In genomic region chr3:94593531-94594150, GRCh38 we compare ENCODE assay signal across 19 cellular contexts.
"Had no signal": no experiment of that assay in that cellular context is flagged by ENCODE, and none has a peak within 500 bp of the region (broad histone marks: within the 10 kb centered on the region; RNA-seq: fewer than 3 reads in every experiment).

No MANE protein-coding gene starts in this region.

- H3K27ac ChIP-seq: colonic mucosa, esophagus squamous epithelium, lower lobe of right lung, neutrophil, parathyroid adenoma, right lobe of liver, thoracic aorta, tibial nerve, upper lobe of right lung, uterus had no signal

- H3K9me3 ChIP-seq: colonic mucosa, esophagus squamous epithelium, neutrophil, right lobe of liver, thoracic aorta, tibial nerve, upper lobe of right lung, uterus had no signal

- H3K4me3 ChIP-seq: colonic mucosa, esophagus squamous epithelium, lower lobe of right lung, right lobe of liver, thoracic aorta, tibial nerve, upper lobe of right lung, uterus had no signal

- H3K36me3 ChIP-seq: colonic mucosa, esophagus squamous epithelium, lower lobe of right lung, neutrophil, right lobe of liver, thoracic aorta, tibial nerve, upper lobe of right lung, uterus had no signal

- H3K27me3 ChIP-seq: colonic mucosa, esophagus squamous epithelium, neutrophil, right lobe of liver, tibial nerve, upper lobe of right lung, uterus had no signal

- DNase-seq: colonic mucosa; dermis blood vessel endothelial cell; effector memory CD4-positive, alpha-beta T cell; esophagus squamous epithelium; left ventricle myocardium superior; lower lobe of right lung; naive B cell; right lobe of liver; small intestine; stimulated activated CD4-positive, alpha-beta T cell treated with anti-CD3 and anti-CD28 coated beads, Interleukin-15, amount 100 ng/mL, for 24 hours; stimulated activated CD4-positive, alpha-beta T cell treated with anti-CD3 and anti-CD28 coated beads, Interleukin-2, amount 100 ng/mL, for 48 hours; stimulated activated naive B cell treated with anti-CD40 and anti-IgM and Interleukin-4, amounts not matched to agents 10 μg/mL and 1 μg/mL and 100 μg/mL, for 72 hours; upper lobe of right lung; uterus had no signal

- H3K4me1 ChIP-seq: colonic mucosa, esophagus squamous epithelium, lower lobe of right lung, parathyroid adenoma, right lobe of liver, tibial nerve, upper lobe of right lung, uterus had no signal

- H2AFZ ChIP-seq: parathyroid adenoma had no signal

- H3K9ac ChIP-seq: parathyroid adenoma had no signal

- H3K79me2 ChIP-seq: parathyroid adenoma had no signal

- ATAC-seq: left ventricle myocardium superior; lower lobe of right lung; natural killer cell treated with Interleukin-12 subunit alpha and Interleukin-12 subunit beta and Interleukin-15 and Interleukin-18, amount 100 ng/mL, for 72 hours; right lobe of liver; stimulated activated naive B cell treated with anti-CD40 and anti-IgM and Interleukin-4, amounts not matched to agents 10 μg/mL and 1 μg/mL and 100 μg/mL, for 72 hours; upper lobe of right lung had no signal
